In the genomic region with DNA sequence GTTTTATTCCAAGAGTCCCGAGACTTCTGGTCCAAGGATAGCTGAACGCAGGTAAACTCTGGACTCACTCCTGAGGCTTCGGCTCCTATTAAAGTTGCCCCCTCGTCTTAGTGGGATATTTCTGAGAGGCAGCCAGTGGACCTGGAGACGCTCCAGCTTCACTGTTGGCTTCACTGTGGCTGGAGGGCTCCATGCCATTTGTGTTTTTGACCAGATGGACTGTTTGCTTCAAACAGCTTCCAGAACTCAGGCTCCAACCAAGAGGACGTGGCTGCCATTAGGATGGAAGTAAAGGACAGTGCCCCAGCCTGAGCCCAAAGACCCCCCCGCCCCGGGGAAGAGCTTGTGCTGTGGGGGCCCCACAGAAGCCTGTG, we compare ENCODE assay signal across 29 cellular contexts.
A peak's percentile ranks its signal among the peaks of the same experiment; 100 is the strongest.
DNase-seq lines count a peak whose midpoint lies in the region; ATAC-seq, FAIRE-seq and TF ChIP-seq lines count a peak whose summit lies in the region.
"Had no signal": no experiment of that assay in that cellular context is flagged by ENCODE, and none has a peak within 500 bp of the region (broad histone marks: within the 10 kb centered on the region; RNA-seq: fewer than 3 reads in every experiment).

No MANE protein-coding gene starts in this region.

- H3K56ac ChIP-seq in H1 (replicated peaks; ENCODE audit: insufficient read length, low read depth, low read length): no peak overlapping the region

- H3K14ac ChIP-seq in H1 (ENCODE audit: insufficient read length) (no peak overlapping the region), mesenchymal stem cell (ENCODE audit: low read length in 2 of 2) (no peak overlapping the region)

- no peak for TF ChIP-seq EP300 in H1 (IDR thresholded peaks at IDR 0.05; ENCODE audit: borderline replicate concordance in 1 of 2, low read depth in 2 of 2, low read length in 2 of 2)

- H3K4me2 ChIP-seq in H1 (ENCODE audit: insufficient read depth in 1 of 2, low read depth in 2 of 2, low read length in 2 of 2): no peak overlapping the region
- H3K4me2 ChIP-seq in mesenchymal stem cell (ENCODE audit: low read length, poor library complexity, severe bottlenecking): no peak overlapping the region
- H3K4me2 ChIP-seq in skeletal muscle satellite cell (ENCODE audit: low read length): peak overlapping the region; percentile 67
- H3K4me2 ChIP-seq: KMS-11 had no signal

- no peak overlapping the region for H2BK20ac ChIP-seq in H1 (ENCODE audit: low read length)

- no peak for TF ChIP-seq RAD21 in H1 (IDR thresholded peaks at IDR 0.05 in 1 of 2, conservative IDR thresholded peaks at IDR 0.05 in 1 of 2; ENCODE audit: low read depth in 2 of 2, low read length in 2 of 2)

- H2AFZ ChIP-seq in H1 (ENCODE audit: low read length): peak overlapping the region; percentile 32; the same call in 1 of the 2 replicates
- H2AFZ ChIP-seq in mesenchymal stem cell (ENCODE audit: low read depth, low read length): no peak overlapping the region
- H2AFZ ChIP-seq: parathyroid adenoma had no signal

- H2BK12ac ChIP-seq in H1 (ENCODE audit: low read depth, low read length) (no peak overlapping the region), mesenchymal stem cell (ENCODE audit: low read length in 2 of 2) (no peak overlapping the region)

- H3K9me3 ChIP-seq in H1 (ENCODE audit: insufficient read depth in 2 of 2, low read depth in 1 of 2, low read length in 1 of 2): no peaks in the 10 kb centered on the region; a peak in 1 of 4 replicates
- H3K9me3 ChIP-seq in mesenchymal stem cell (ENCODE audit: control insufficient read depth, low read length): no peaks in the 10 kb centered on the region
- H3K9me3 ChIP-seq in skeletal muscle satellite cell (replicated peaks; ENCODE audit: low read length): no peaks in the 10 kb centered on the region
- H3K9me3 ChIP-seq: SJSA1 had no signal

- 81% methylated on average over 8 of the region's 8 CpGs; no CpG with 5 or more reads in 1 of the 2 experiments for WGBS in H1 (ENCODE audit: extremely low coverage in 1 of 2, insufficient coverage in 1 of 2, insufficient read length in 1 of 2, insufficient replicate concordance in 2 of 2, low coverage in 1 of 2, low lambda C conversion rate in 2 of 2, missing lambda C conversion rate in 1 of 2), 2 experiments
- WGBS in mesenchymal stem cell: 73% methylated on average over 8 of the region's 8 CpGs

- H4K8ac ChIP-seq in H1 (ENCODE audit: extremely low read depth, insufficient read depth, low read length) (no peak overlapping the region), mesenchymal stem cell (ENCODE audit: low read length) (no peak overlapping the region)

- H3K9ac ChIP-seq in H1 (replicated peaks in 1 of 4; ENCODE audit: extremely low read depth in 1 of 4, low read depth in 3 of 4, low read length in 3 of 4) (no peak overlapping the region), mesenchymal stem cell (ENCODE audit: low read length) (no peak overlapping the region), skeletal muscle satellite cell (ENCODE audit: low read depth, low read length) (peak overlapping the region; percentile 55)
- H3K9ac ChIP-seq: KMS-11, parathyroid adenoma had no signal

- H4K5ac ChIP-seq in H1 (ENCODE audit: insufficient read length, low read depth, low read length): no peak overlapping the region

- H3K36me3 ChIP-seq in H1 (ENCODE audit: control insufficient read depth in 2 of 4, insufficient read depth in 4 of 4, low read length in 3 of 4): no peaks in the 10 kb centered on the region
- no peaks in the 10 kb centered on the region for H3K36me3 ChIP-seq in mesenchymal stem cell (ENCODE audit: control insufficient read depth in 1 of 2, insufficient read depth in 2 of 2, low read depth in 1 of 2, low read length in 2 of 2)
- H3K36me3 ChIP-seq in skeletal muscle satellite cell (ENCODE audit: insufficient read depth, low read length): no peaks in the 10 kb centered on the region
- H3K36me3 ChIP-seq: SJSA1 had no signal

- no peaks in the 10 kb centered on the region; the same call in 1 of the 2 replicates for H3K23me2 ChIP-seq in H1 (ENCODE audit: low read depth, low read length)

- H3K4ac ChIP-seq in H1 (replicated peaks; ENCODE audit: insufficient read length, low read depth, low read length) (no peak overlapping the region), mesenchymal stem cell (ENCODE audit: low read depth in 1 of 2, low read length in 2 of 2) (no peak overlapping the region)

- H3K27ac ChIP-seq in H1 (ENCODE audit: low read depth, low read length): no peak overlapping the region
- peak overlapping the region; percentile 69 for H3K27ac ChIP-seq in mesenchymal stem cell (ENCODE audit: low read length, poor library complexity, severe bottlenecking)
- H3K27ac ChIP-seq: C4-2B, KMS-11, parathyroid adenoma, SJSA1 had no signal

- no peak overlapping the region for H2BK120ac ChIP-seq in H1 (replicated peaks; ENCODE audit: low read depth, low read length)
- no peak overlapping the region for H2BK120ac ChIP-seq in mesenchymal stem cell (ENCODE audit: low read depth, low read length)

- H2BK5ac ChIP-seq in H1 (ENCODE audit: low read depth, low read length) (no peak overlapping the region), mesenchymal stem cell (ENCODE audit: low read depth, low read length, poor library complexity, severe bottlenecking) (peak overlapping the region; percentile 60)

- H3K4me3 ChIP-seq in H1 (ENCODE audit: extremely low read depth in 1 of 4, insufficient read depth in 2 of 4, low read depth in 3 of 4, low read length in 4 of 4) (no peak overlapping the region), mesenchymal stem cell (ENCODE audit: insufficient read depth in 1 of 2, low read depth in 1 of 2, low read length in 2 of 2) (no peak overlapping the region), skeletal muscle satellite cell (ENCODE audit: low read length) (no peak overlapping the region)
- H3K4me3 ChIP-seq: lung, SJSA1 had no signal

- H2AK5ac ChIP-seq in H1 (ENCODE audit: low read depth, low read length): no peak overlapping the region
- H2AK5ac ChIP-seq in mesenchymal stem cell (ENCODE audit: low read length, severe bottlenecking): peak overlapping the region; percentile 7

- no peak for DNase-seq in H1 (ENCODE audit: low read depth in 1 of 2, low spot score in 2 of 2)
- DNase-seq in mesenchymal stem cell: no peak
- DNase-seq in NCI-H187 treated with DMSO at 0.1 percent for 48 hours (lab: John Stamatoyannopoulos, UW): no peak
- no peak for DNase-seq in pons (ENCODE audit: low spot score)
- no peak for DNase-seq in AG20443 (ENCODE audit: low spot score)
- DNase-seq: activated gamma-delta T cell; activated naive CD8-positive, alpha-beta T cell treated with anti-CD3 and anti-CD28 coated beads, Interleukin-2, amount 10 ng/mL, durations not matched to agents 7 days and 5 days; activated T-cell treated with anti-CD3 and anti-CD28 coated beads, Interleukin-2, amount 50 U/mL, for 4 hours; aorta; DMS79; foreskin melanocyte; MM.1S; NCI-H1436 treated with DMSO at 0.1 percent for 48 hours; NCI-H2107; NCI-H345; NCI-H69; right cardiac atrium; T-helper 1 cell had no signal

- POLR2A ChIA-PET in H1 (lab: Charles Lee; ENCODE audit: partially characterized antibody): no interaction called here

- no peak overlapping the region for H3K23ac ChIP-seq in H1 (ENCODE audit: insufficient read length)
- H3K23ac ChIP-seq in mesenchymal stem cell (ENCODE audit: low read length in 2 of 2): no peak overlapping the region

- H3K4me1 ChIP-seq in H1 (replicated peaks in 1 of 4; ENCODE audit: control insufficient read depth in 3 of 4, insufficient read depth in 4 of 4, low read length in 3 of 4) (peaks cover 0 to 2% (median 0%) of the 10 kb centered on the region in 4 experiments; a peak in 1 of 7 replicates), mesenchymal stem cell (ENCODE audit: control insufficient read depth, insufficient read depth, low read depth, low read length) (peaks cover 35% of the 10 kb centered on the region), skeletal muscle satellite cell (ENCODE audit: control insufficient read depth, insufficient read depth, low read length) (peaks cover 23% of the 10 kb centered on the region)
- H3K4me1 ChIP-seq: parathyroid adenoma, SJSA1 had no signal

- H3K79me2 ChIP-seq in H1 (ENCODE audit: control insufficient read depth in 1 of 2, insufficient read depth in 2 of 2, low read length in 2 of 2): no peaks in the 10 kb centered on the region
- H3K79me2 ChIP-seq: parathyroid adenoma had no signal

- H3K18ac ChIP-seq in H1 (ENCODE audit: extremely low read depth, low read length) (no peak overlapping the region), mesenchymal stem cell (ENCODE audit: low read depth in 1 of 2, low read length in 2 of 2) (no peak overlapping the region)

- FAIRE-seq in H1 (lab: Jason Lieb, UNC): no peak
- FAIRE-seq: G401.6, RCC 7860 had no signal

- no peaks in the 10 kb centered on the region for H3K27me3 ChIP-seq in H1 (replicated peaks in 1 of 4; ENCODE audit: control insufficient read depth in 3 of 4, extremely low read depth in 1 of 4, insufficient read depth in 3 of 4, low read length in 3 of 4)
- peaks cover 0 to 56% of the 10 kb centered on the region in 2 experiments for H3K27me3 ChIP-seq in mesenchymal stem cell (ENCODE audit: control insufficient read depth in 1 of 2, insufficient read depth in 1 of 2, low read length in 2 of 2)
- no peaks in the 10 kb centered on the region for H3K27me3 ChIP-seq in skeletal muscle satellite cell (ENCODE audit: control insufficient read depth, insufficient read depth, low read length)
- H3K27me3 ChIP-seq: SJSA1 had no signal

- no peaks in the 10 kb centered on the region for H4K20me1 ChIP-seq in H1 (replicated peaks in 1 of 2; ENCODE audit: control insufficient read depth in 1 of 2, insufficient read depth in 2 of 2, low read length in 2 of 2)

- H2BK15ac ChIP-seq in H1 (ENCODE audit: low read length) (no peak overlapping the region), mesenchymal stem cell (ENCODE audit: low read depth, poor library complexity, severe bottlenecking) (no peak overlapping the region)

- TF ChIP-seq CTCF in H1 (IDR thresholded peaks at IDR 0.05; ENCODE audit: control extremely low read depth in 1 of 3, insufficient read depth in 1 of 3, low read depth in 1 of 3, low read length in 3 of 3): no peak

- TF ChIP-seq POLR2A in H1 (IDR thresholded peaks at IDR 0.05; ENCODE audit: control extremely low read depth in 1 of 2, low read depth in 2 of 2, low read length in 2 of 2): no peak

- ATAC-seq in SK-N-SH treated with all-trans-retinoic acid at 6 μM for 48 hours: peak; percentile 5
- ATAC-seq in GM19328 (IDR thresholded peaks at IDR 0.05; ENCODE audit: unreplicated experiment): no peak
- ATAC-seq: activated T-cell treated with anti-CD3 and anti-CD28 coated beads, Interleukin-2, amount 50 U/mL, for 4 hours; stimulated activated effector memory CD8-positive, alpha-beta T cell treated with anti-CD3 and anti-CD28 coated beads, Interleukin-12 subunit alpha, Interleukin-12 subunit beta, amount 100 ng/mL, for 72 hours had no signal

- H3K79me1 ChIP-seq in H1 (ENCODE audit: low read depth, low read length) (no peaks in the 10 kb centered on the region), mesenchymal stem cell (replicated peaks; ENCODE audit: low read length, poor library complexity, severe bottlenecking) (no peaks in the 10 kb centered on the region)

- CTCF ChIA-PET in H1 (lab: Charles Lee; ENCODE audit: partially characterized antibody): interaction anchor here (1.0 to 1.2 kb wide), 3 partner anchors 46 to 242 kb away, joined by 3 read pairs; no protein-coding TSS in a partner anchor

- H4K91ac ChIP-seq in H1 (replicated peaks; ENCODE audit: insufficient read length, low read length) (no peak overlapping the region), mesenchymal stem cell (ENCODE audit: low read length) (no peak overlapping the region)
